Comparison of ENCODE assay signal across 1 cellular context in genomic region chr6:75089921-75090320, GRCh38.
TF ChIP-seq lines count a peak whose summit lies in the region.

No MANE protein-coding gene starts in this region.

TF ChIP-seq in GM23338, 12 proteins besides CTCF, POLR2A, EP300 and RAD21 (continued from another document):
- TF ChIP-seq ZNF462 (CRISPR knock-in tag; IDR thresholded peaks at IDR 0.05) (no peak), ETS1 (IDR thresholded peaks at IDR 0.05) (no peak), REST (IDR thresholded peaks at IDR 0.05; ENCODE audit: unreplicated experiment) (no peak), ZNF114 (CRISPR knock-in tag; IDR thresholded peaks at IDR 0.05) (no peak), STAT1 (IDR thresholded peaks at IDR 0.05; ENCODE audit: unreplicated experiment) (no peak), ZNF331 (CRISPR knock-in tag; IDR thresholded peaks at IDR 0.05; ENCODE audit: low read depth) (no peak), EZH2phosphoT487 (IDR thresholded peaks at IDR 0.05; ENCODE audit: unreplicated experiment) (no peak), NANOG (IDR thresholded peaks at IDR 0.05; ENCODE audit: borderline replicate concordance) (no peak)
TF ChIP-seq in GM23338: peak in this region for 0.
